In genomic region chr5:157290981-157291711, GRCh38 we compare ENCODE assay signal across 9 cellular contexts. TPM values are rescaled to one million over a fixed set of nuclear protein-coding genes. Genes with fewer than 3 reads are reported as not detected.
A peak's percentile ranks its signal among the peaks of the same experiment; 100 is the strongest.
DNase-seq lines count a peak whose midpoint lies in the region; ATAC-seq and TF ChIP-seq lines count a peak whose summit lies in the region.
"Had no signal": no experiment of that assay in that cellular context is flagged by ENCODE, and none has a peak within 500 bp of the region (broad histone marks: within the 10 kb centered on the region; RNA-seq: fewer than 3 reads in every experiment).

No MANE protein-coding gene starts in this region.

- H3K4me3 Mint-ChIP-seq in T-helper 2 cell treated with Interferon-gamma antibody and Interleukin-4, amounts not matched to agents 5 μg/mL and 100 μg/mL, for 36 hours: no peak overlapping the region

- H3K9me3 ChIP-seq in OCI-LY3 (ENCODE audit: insufficient read depth, low read length): no peaks in the 10 kb centered on the region
- H3K9me3 ChIP-seq: SJSA1 had no signal

- peak overlapping the region; percentile 58 for H3K27ac ChIP-seq in OCI-LY3 (ENCODE audit: low read length)
- H3K27ac ChIP-seq in foreskin keratinocyte: no peak overlapping the region
- H3K27ac ChIP-seq: SJSA1 had no signal

- H4K20me1 ChIP-seq in OCI-LY3 (ENCODE audit: insufficient read depth, low read length): no peaks in the 10 kb centered on the region

- H3K27me3 ChIP-seq in OCI-LY3 (ENCODE audit: low read depth, low read length) (no peaks in the 10 kb centered on the region), foreskin keratinocyte (no peaks in the 10 kb centered on the region)
- H3K27me3 ChIP-seq: SJSA1 had no signal

- no peak for DNase-seq in T-helper 2 cell treated with Interferon-gamma antibody and Interleukin-4, amounts not matched to agents 5 μg/mL and 100 μg/mL, for 36 hours (ENCODE audit: low spot score)
- DNase-seq in T-helper 2 cell: no peak
- DNase-seq in left lobe of liver (ENCODE audit: low spot score): peak; percentile 90
- DNase-seq in foreskin keratinocyte: no peak
- DNase-seq in activated gamma-delta T cell treated with Interleukin-2 at 50 U/mL for 16 hours: no peak
- no peak for DNase-seq in A172 (ENCODE audit: low spot score)

- H3K9ac ChIP-seq in OCI-LY3 (ENCODE audit: low read length): no peak overlapping the region

- no peaks in the 10 kb centered on the region for H3K79me2 ChIP-seq in OCI-LY3 (ENCODE audit: low read length)

- peaks cover 41% of the 10 kb centered on the region for H3K4me1 Mint-ChIP-seq in T-helper 2 cell treated with Interferon-gamma antibody and Interleukin-4, amounts not matched to agents 5 μg/mL and 100 μg/mL, for 36 hours (ENCODE audit: low read depth)

- peak overlapping the region; percentile 33 for H3K27ac Mint-ChIP-seq in T-helper 2 cell treated with Interferon-gamma antibody and Interleukin-4, amounts not matched to agents 5 μg/mL and 100 μg/mL, for 36 hours

- no peaks in the 10 kb centered on the region for H3K9me3 Mint-ChIP-seq in T-helper 2 cell treated with Interferon-gamma antibody and Interleukin-4, amounts not matched to agents 5 μg/mL and 100 μg/mL, for 36 hours

- H2AFZ ChIP-seq in OCI-LY3 (ENCODE audit: low read depth, low read length): no peak overlapping the region

- H3K27me3 Mint-ChIP-seq in T-helper 2 cell treated with Interferon-gamma antibody and Interleukin-4, amounts not matched to agents 5 μg/mL and 100 μg/mL, for 36 hours (ENCODE audit: low read depth): no peaks in the 10 kb centered on the region

- TF ChIP-seq CTCF in OCI-LY3 (IDR thresholded peaks at IDR 0.05; ENCODE audit: low read depth, low read length) (no peak), foreskin keratinocyte (conservative IDR thresholded peaks at IDR 0.05) (no peak)

- peaks cover 18% of the 10 kb centered on the region for H3K4me1 ChIP-seq in OCI-LY3 (ENCODE audit: low read length)
- no peaks in the 10 kb centered on the region for H3K4me1 ChIP-seq in foreskin keratinocyte

- peak overlapping the region; percentile 42 for H3K4me2 ChIP-seq in OCI-LY3 (ENCODE audit: low read length)

- ATAC-seq in HG02678 (IDR thresholded peaks at IDR 0.05; ENCODE audit: unreplicated experiment) (peak; percentile 91), left lobe of liver (peak; percentile 69), foreskin keratinocyte (no peak)

- peaks cover 74% of the 10 kb centered on the region for H3K36me3 Mint-ChIP-seq in T-helper 2 cell treated with Interferon-gamma antibody and Interleukin-4, amounts not matched to agents 5 μg/mL and 100 μg/mL, for 36 hours (ENCODE audit: low read depth)

- H3K36me3 ChIP-seq in OCI-LY3 (replicated peaks; ENCODE audit: low read depth, low read length): peaks cover 40% of the 10 kb centered on the region
- H3K36me3 ChIP-seq: SJSA1 had no signal

- H3K4me3 ChIP-seq in OCI-LY3 (ENCODE audit: low read length): no peak overlapping the region
- H3K4me3 ChIP-seq: SJSA1 had no signal

RNA-seq across cellular contexts. Expression of gene CYFIP2, which starts 25.2 kb away (rescaled TPM):
- 24.7 TPM for total RNA-seq in left lobe of liver
- 1.1 and 1.2 TPM in 2 replicates for total RNA-seq in foreskin keratinocyte
- polyA plus RNA-seq in foreskin keratinocyte: 0.53 and 0.68 TPM in 2 replicates
- 24.7 and 47.7 TPM in 2 replicates for total RNA-seq in A172 (2014; rRNA removed; shearing (Covaris generic))

Comparison
In these comparisons a context has a peak if more than half of its experiments do, and no peak if none do; other contexts are left out.
1. RNA of gene CYFIP2, which starts 25.2 kb away (total RNA-seq): 24.7 to 47.7 TPM in A172 and 24.7 TPM in left lobe of liver (single experiment); 1.1 to 1.2 TPM in foreskin keratinocyte; every median in the first group is over 10 times any median in the second.